1 cellular context compared by ENCODE assay signal in the genomic region with DNA sequence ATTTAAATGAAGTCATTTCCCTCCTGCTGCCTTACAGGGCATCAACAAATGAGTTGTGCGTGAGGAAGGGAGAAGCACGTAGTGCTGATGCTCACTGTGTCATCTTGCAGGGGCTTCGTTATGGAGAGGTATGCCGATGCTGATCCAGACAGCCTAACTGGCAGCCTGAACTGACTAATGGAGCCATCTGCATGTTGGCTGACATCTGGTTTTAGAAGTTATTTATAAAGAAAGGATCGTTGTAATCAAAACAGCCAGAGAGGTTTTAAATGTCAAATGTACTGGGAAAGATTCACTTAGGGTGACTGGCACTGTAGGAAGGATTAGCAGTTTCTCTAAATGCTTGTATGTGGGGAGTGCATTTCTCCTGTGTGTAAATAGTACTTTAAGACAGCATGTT.
TF ChIP-seq lines count a peak whose summit lies in the region.

No MANE protein-coding gene starts in this region.

TF ChIP-seq in GM23338, 12 proteins besides CTCF, POLR2A, EP300 and RAD21 (continued from another document):
- TF ChIP-seq, protein P1, sequence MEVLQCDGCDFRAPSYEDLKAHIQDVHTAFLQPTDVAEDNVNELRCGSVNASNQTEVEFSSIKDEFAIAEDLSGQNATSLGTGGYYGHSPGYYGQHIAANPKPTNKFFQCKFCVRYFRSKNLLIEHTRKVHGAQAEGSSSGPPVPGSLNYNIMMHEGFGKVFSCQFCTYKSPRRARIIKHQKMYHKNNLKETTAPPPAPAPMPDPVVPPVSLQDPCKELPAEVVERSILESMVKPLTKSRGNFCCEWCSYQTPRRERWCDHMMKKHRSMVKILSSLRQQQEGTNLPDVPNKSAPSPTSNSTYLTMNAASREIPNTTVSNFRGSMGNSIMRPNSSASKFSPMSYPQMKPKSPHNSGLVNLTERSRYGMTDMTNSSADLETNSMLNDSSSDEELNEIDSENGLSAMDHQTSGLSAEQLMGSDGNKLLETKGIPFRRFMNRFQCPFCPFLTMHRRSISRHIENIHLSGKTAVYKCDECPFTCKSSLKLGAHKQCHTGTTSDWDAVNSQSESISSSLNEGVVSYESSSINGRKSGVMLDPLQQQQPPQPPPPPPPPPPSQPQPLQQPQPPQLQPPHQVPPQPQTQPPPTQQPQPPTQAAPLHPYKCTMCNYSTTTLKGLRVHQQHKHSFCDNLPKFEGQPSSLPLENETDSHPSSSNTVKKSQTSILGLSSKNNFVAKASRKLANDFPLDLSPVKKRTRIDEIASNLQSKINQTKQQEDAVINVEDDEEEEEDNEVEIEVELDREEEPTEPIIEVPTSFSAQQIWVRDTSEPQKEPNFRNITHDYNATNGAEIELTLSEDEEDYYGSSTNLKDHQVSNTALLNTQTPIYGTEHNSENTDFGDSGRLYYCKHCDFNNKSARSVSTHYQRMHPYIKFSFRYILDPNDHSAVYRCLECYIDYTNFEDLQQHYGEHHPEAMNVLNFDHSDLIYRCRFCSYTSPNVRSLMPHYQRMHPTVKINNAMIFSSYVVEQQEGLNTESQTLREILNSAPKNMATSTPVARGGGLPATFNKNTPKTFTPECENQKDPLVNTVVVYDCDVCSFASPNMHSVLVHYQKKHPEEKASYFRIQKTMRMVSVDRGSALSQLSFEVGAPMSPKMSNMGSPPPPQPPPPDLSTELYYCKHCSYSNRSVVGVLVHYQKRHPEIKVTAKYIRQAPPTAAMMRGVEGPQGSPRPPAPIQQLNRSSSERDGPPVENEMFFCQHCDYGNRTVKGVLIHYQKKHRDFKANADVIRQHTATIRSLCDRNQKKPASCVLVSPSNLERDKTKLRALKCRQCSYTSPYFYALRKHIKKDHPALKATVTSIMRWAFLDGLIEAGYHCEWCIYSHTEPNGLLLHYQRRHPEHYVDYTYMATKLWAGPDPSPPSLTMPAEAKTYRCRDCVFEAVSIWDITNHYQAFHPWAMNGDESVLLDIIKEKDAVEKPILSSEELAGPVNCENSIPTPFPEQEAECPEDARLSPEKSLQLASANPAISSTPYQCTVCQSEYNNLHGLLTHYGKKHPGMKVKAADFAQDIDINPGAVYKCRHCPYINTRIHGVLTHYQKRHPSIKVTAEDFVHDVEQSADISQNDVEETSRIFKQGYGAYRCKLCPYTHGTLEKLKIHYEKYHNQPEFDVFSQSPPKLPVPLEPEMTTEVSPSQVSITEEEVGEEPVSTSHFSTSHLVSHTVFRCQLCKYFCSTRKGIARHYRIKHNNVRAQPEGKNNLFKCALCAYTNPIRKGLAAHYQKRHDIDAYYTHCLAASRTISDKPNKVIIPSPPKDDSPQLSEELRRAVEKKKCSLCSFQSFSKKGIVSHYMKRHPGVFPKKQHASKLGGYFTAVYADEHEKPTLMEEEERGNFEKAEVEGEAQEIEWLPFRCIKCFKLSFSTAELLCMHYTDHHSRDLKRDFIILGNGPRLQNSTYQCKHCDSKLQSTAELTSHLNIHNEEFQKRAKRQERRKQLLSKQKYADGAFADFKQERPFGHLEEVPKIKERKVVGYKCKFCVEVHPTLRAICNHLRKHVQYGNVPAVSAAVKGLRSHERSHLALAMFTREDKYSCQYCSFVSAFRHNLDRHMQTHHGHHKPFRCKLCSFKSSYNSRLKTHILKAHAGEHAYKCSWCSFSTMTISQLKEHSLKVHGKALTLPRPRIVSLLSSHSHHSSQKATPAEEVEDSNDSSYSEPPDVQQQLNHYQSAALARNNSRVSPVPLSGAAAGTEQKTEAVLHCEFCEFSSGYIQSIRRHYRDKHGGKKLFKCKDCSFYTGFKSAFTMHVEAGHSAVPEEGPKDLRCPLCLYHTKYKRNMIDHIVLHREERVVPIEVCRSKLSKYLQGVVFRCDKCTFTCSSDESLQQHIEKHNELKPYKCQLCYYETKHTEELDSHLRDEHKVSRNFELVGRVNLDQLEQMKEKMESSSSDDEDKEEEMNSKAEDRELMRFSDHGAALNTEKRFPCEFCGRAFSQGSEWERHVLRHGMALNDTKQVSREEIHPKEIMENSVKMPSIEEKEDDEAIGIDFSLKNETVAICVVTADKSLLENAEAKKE (CRISPR knock-in tag; IDR thresholded peaks at IDR 0.05) = no peak
- TF ChIP-seq, protein P2, sequence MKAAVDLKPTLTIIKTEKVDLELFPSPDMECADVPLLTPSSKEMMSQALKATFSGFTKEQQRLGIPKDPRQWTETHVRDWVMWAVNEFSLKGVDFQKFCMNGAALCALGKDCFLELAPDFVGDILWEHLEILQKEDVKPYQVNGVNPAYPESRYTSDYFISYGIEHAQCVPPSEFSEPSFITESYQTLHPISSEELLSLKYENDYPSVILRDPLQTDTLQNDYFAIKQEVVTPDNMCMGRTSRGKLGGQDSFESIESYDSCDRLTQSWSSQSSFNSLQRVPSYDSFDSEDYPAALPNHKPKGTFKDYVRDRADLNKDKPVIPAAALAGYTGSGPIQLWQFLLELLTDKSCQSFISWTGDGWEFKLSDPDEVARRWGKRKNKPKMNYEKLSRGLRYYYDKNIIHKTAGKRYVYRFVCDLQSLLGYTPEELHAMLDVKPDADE (IDR thresholded peaks at IDR 0.05) = no peak
- TF ChIP-seq ZNF114 (CRISPR knock-in tag; IDR thresholded peaks at IDR 0.05) (no peak), EZH2 (IDR thresholded peaks at IDR 0.05; ENCODE audit: low read depth, unreplicated experiment) (no peak), NANOG (IDR thresholded peaks at IDR 0.05; ENCODE audit: borderline replicate concordance) (no peak), STAT1 (IDR thresholded peaks at IDR 0.05; ENCODE audit: unreplicated experiment) (no peak), CREB1 (CRISPR knock-in tag; IDR thresholded peaks at IDR 0.05; ENCODE audit: low read depth) (no peak), JUNB (IDR thresholded peaks at IDR 0.05; ENCODE audit: unreplicated experiment) (no peak), ZNF331 (CRISPR knock-in tag; IDR thresholded peaks at IDR 0.05; ENCODE audit: low read depth) (no peak), EZH2phosphoT487 (IDR thresholded peaks at IDR 0.05; ENCODE audit: unreplicated experiment) (no peak)
TF ChIP-seq in GM23338: peak in this region for 0.
